In genomic region chr3:161310649-161311423, GRCh38 we compare ENCODE assay signal across 9 cellular contexts.
DNase-seq lines count a peak whose midpoint lies in the region; ATAC-seq and TF ChIP-seq lines count a peak whose summit lies in the region.
"Had no signal": no experiment of that assay in that cellular context is flagged by ENCODE, and none has a peak within 500 bp of the region (broad histone marks: within the 10 kb centered on the region; RNA-seq: fewer than 3 reads in every experiment).

No MANE protein-coding gene starts in this region.

- CTCF ChIA-PET in HEK293T (lab: Yijun Ruan, JAX) = no interaction called here

- H3K27ac ChIP-seq in body of pancreas = no peak overlapping the region

- DNase-seq in activated CD8-positive, alpha-beta memory T cell treated with anti-CD3 and anti-CD28 coated beads, Interleukin-2, amount 50 U/mL, for 4 hours = peak; percentile 21
- peak; percentile 65 for DNase-seq in stimulated activated CD8-positive, alpha-beta memory T cell treated with anti-CD3 and anti-CD28 coated beads, Interleukin-4, amount 100 ng/mL, for 48 hours
- DNase-seq in HT-29 (ENCODE audit: low spot score) = no peak
- DNase-seq in body of pancreas = no peak
- DNase-seq in HEK293T (ENCODE audit: extremely low spot score) = no peak
- no peak for DNase-seq in A172 (ENCODE audit: low spot score)
- DNase-seq: IMR-90 had no signal

- POLR2A ChIA-PET in HEK293T (lab: Yijun Ruan, JAX) = no interaction called here

- no peaks in the 10 kb centered on the region for H3K4me1 ChIP-seq in body of pancreas

- 61 to 74% methylated on average over 5 of the region's 5 CpGs for WGBS in body of pancreas, 2 donors

- no peaks in the 10 kb centered on the region for H3K9me3 ChIP-seq in body of pancreas

- no peak overlapping the region for H3K4me3 ChIP-seq in body of pancreas

- no peak for TF ChIP-seq POLR2A in body of pancreas (IDR thresholded peaks at IDR 0.05)

- intact Hi-C loops in body of pancreas (cut with DNase I) = no loop called here

- ATAC-seq in GM19397 (IDR thresholded peaks at IDR 0.05; ENCODE audit: unreplicated experiment) = peak; percentile 74
- peak; percentile 85 for ATAC-seq in HG03135 (IDR thresholded peaks at IDR 0.05; ENCODE audit: unreplicated experiment)
- no peak for ATAC-seq in body of pancreas

- no peak for TF ChIP-seq CTCF in body of pancreas (IDR thresholded peaks at IDR 0.05)

- no peaks in the 10 kb centered on the region for H3K36me3 ChIP-seq in body of pancreas (replicated peaks in 1 of 2; ENCODE audit: insufficient read depth in 1 of 2, low read depth in 2 of 2)

- H3K27me3 ChIP-seq in body of pancreas = no peaks in the 10 kb centered on the region

TF ChIP-seq in HEK293T, 16 proteins besides CTCF, POLR2A, EP300 and RAD21:
- TF ChIP-seq SP1 (IDR thresholded peaks at IDR 0.05) (no peak), FOXK2 (IDR thresholded peaks at IDR 0.05) (no peak), ZNF384 (IDR thresholded peaks at IDR 0.05) (no peak), BHLHE40 (IDR thresholded peaks at IDR 0.05; ENCODE audit: borderline replicate concordance) (no peak), TARDBP (IDR thresholded peaks at IDR 0.05) (no peak), PKNOX1 (IDR thresholded peaks at IDR 0.05) (no peak), L3MBTL2 (conservative IDR thresholded peaks at IDR 0.05) (no peak)

Comparison
In these comparisons a context has a peak if more than half of its experiments do, and no peak if none do; other contexts are left out.
1. DNase-seq: peak in activated CD8-positive, alpha-beta memory T cell treated with anti-CD3 and anti-CD28 coated beads, Interleukin-2, amount 50 U/mL, for 4 hours (single experiment) and stimulated activated CD8-positive, alpha-beta memory T cell treated with anti-CD3 and anti-CD28 coated beads, Interleukin-4, amount 100 ng/mL, for 48 hours (single experiment); none in HT-29 (single experiment), body of pancreas (0 of 4), HEK293T (single experiment) and A172 (single experiment).